ENCODE assay signal across 29 cellular contexts in genomic region chr6:61755739-61756138, GRCh38.
"Had no signal": no experiment of that assay in that cellular context is flagged by ENCODE, and none has a peak within 500 bp of the region (broad histone marks: within the 10 kb centered on the region; RNA-seq: fewer than 3 reads in every experiment).

No MANE protein-coding gene starts in this region.

- H3K4me1 Mint-ChIP-seq: activated B cell treated with CpG ODN at 0.5 μM for 24 hours; activated CD4-positive, alpha-beta T cell treated with anti-CD3 and anti-CD28 coated beads, Interleukin-2, amount 10 ng/mL, durations not matched to agents 24 days and 14 days; activated CD8-positive, alpha-beta memory T cell treated with anti-CD3 and anti-CD28 coated beads, Interleukin-2, amount 10 ng/mL, durations not matched to agents 7 days and 5 days; activated naive CD8-positive, alpha-beta T cell treated with anti-CD3 and anti-CD28 coated beads, Interleukin-2, amount 50 U/mL, for 24 hours; central memory CD8-positive, alpha-beta T cell; T-cell had no signal

- H3K36me3 ChIP-seq: ascending aorta had no signal

- H3K27me3 Mint-ChIP-seq: activated B cell treated with CpG ODN at 0.5 μM for 24 hours; activated CD4-positive, alpha-beta T cell treated with anti-CD3 and anti-CD28 coated beads, Interleukin-2, amount 10 ng/mL, durations not matched to agents 24 days and 14 days; activated CD8-positive, alpha-beta memory T cell treated with anti-CD3 and anti-CD28 coated beads, Interleukin-2, amount 10 ng/mL, durations not matched to agents 7 days and 5 days; activated naive CD8-positive, alpha-beta T cell treated with anti-CD3 and anti-CD28 coated beads, Interleukin-2, amount 50 U/mL, for 24 hours; activated T-cell treated with anti-CD3 and anti-CD28 coated beads, Interleukin-2, amount 50 U/mL, for 24 hours; central memory CD8-positive, alpha-beta T cell; T-cell had no signal

- H3K4me1 ChIP-seq: ascending aorta, body of pancreas had no signal

- H3K9me3 ChIP-seq: ascending aorta, body of pancreas had no signal

- H3K36me3 Mint-ChIP-seq: activated CD8-positive, alpha-beta memory T cell treated with anti-CD3 and anti-CD28 coated beads, Interleukin-2, amount 10 ng/mL, durations not matched to agents 7 days and 5 days; T-cell had no signal

- H3K9me3 Mint-ChIP-seq: activated CD4-positive, alpha-beta T cell treated with anti-CD3 and anti-CD28 coated beads, Interleukin-2, amount 10 ng/mL, durations not matched to agents 24 days and 14 days had no signal

- H3K27me3 ChIP-seq: ascending aorta, body of pancreas had no signal

- H3K4me3 Mint-ChIP-seq: activated B cell treated with CpG ODN at 0.5 μM for 24 hours; activated CD4-positive, alpha-beta T cell treated with anti-CD3 and anti-CD28 coated beads, Interleukin-2, amount 10 ng/mL, durations not matched to agents 24 days and 14 days; activated CD8-positive, alpha-beta memory T cell treated with anti-CD3 and anti-CD28 coated beads, Interleukin-2, amount 10 ng/mL, durations not matched to agents 7 days and 5 days; activated naive CD8-positive, alpha-beta T cell treated with anti-CD3 and anti-CD28 coated beads, Interleukin-2, amount 50 U/mL, for 24 hours; activated T-cell treated with anti-CD3 and anti-CD28 coated beads, Interleukin-2, amount 50 U/mL, for 24 hours; activated T-helper 1 cell treated with anti-CD3 and anti-CD28 coated beads, Interleukin-12 subunit alpha, Interleukin-12 subunit beta, Interleukin-2, Interleukin-4 antibody, amounts not matched to agents 30 ng/mL and 10 ng/mL and 1 ng/mL, durations not matched to agents 14 hours and 24 hours and 36 hours; central memory CD8-positive, alpha-beta T cell; T-cell had no signal

- H3K4me3 ChIP-seq: ascending aorta, body of pancreas had no signal

- DNase-seq: activated B cell treated with CpG ODN at 0.5 μM for 24 hours; activated CD4-positive, alpha-beta T cell treated with anti-CD3 and anti-CD28 coated beads for 1 hour; activated CD4-positive, alpha-beta T cell treated with anti-CD3 and anti-CD28 coated beads, Interleukin-2, amount 10 ng/mL, durations not matched to agents 24 days and 14 days; activated CD4-positive, alpha-beta T cell treated with anti-CD3 and anti-CD28 coated beads, Interleukin-2, amount 50 U/mL, for 48 hours; activated CD8-positive, alpha-beta memory T cell treated with anti-CD3 and anti-CD28 coated beads, Interleukin-2, amount 10 ng/mL, durations not matched to agents 7 days and 5 days; activated effector memory CD4-positive, alpha-beta T cell treated with Interleukin-2 at 50 U/mL for 16 hours; activated naive CD4-positive, alpha-beta T cell; activated naive CD8-positive, alpha-beta T cell treated with anti-CD3 and anti-CD28 coated beads, Interleukin-2, amount 50 U/mL, for 24 hours; activated T-cell treated with anti-CD3 and anti-CD28 coated beads, Interleukin-2, amount 50 U/mL, for 24 hours; amniotic stem cell; body of pancreas; KBM-7; MV-4-11; NCI-H1105 treated with DMSO at 0.1 percent for 48 hours; NCI-H146; NCI-H187 treated with DMSO at 0.1 percent for 48 hours; NCI-H2081 treated with DMSO at 0.1 percent for 48 hours; NCI-H2171 treated with DMSO at 0.1 percent for 48 hours; NCI-H226; NCI-H526; NCI-H82; SHP77 treated with DMSO at 0.1 percent for 48 hours; T-cell; T-helper 2 cell; T1000 had no signal

- H3K27ac ChIP-seq: ascending aorta, body of pancreas had no signal

- H3K27ac Mint-ChIP-seq: activated B cell treated with CpG ODN at 0.5 μM for 24 hours; activated CD4-positive, alpha-beta T cell treated with anti-CD3 and anti-CD28 coated beads, Interleukin-2, amount 10 ng/mL, durations not matched to agents 24 days and 14 days; activated CD8-positive, alpha-beta memory T cell treated with anti-CD3 and anti-CD28 coated beads, Interleukin-2, amount 10 ng/mL, durations not matched to agents 7 days and 5 days; activated naive CD4-positive, alpha-beta T cell treated with anti-CD3 and anti-CD28 coated beads, Interleukin-2, amount 50 U/mL, for 72 hours; activated naive CD8-positive, alpha-beta T cell treated with anti-CD3 and anti-CD28 coated beads, Interleukin-2, amount 50 U/mL, for 24 hours; activated T-cell treated with anti-CD3 and anti-CD28 coated beads, Interleukin-2, amount 50 U/mL, for 24 hours; activated T-helper 1 cell treated with anti-CD3 and anti-CD28 coated beads, Interleukin-12 subunit alpha, Interleukin-12 subunit beta, Interleukin-2, Interleukin-4 antibody, amounts not matched to agents 30 ng/mL and 10 ng/mL and 1 ng/mL, durations not matched to agents 14 hours and 24 hours and 36 hours; T-cell had no signal

- ATAC-seq: activated CD8-positive, alpha-beta memory T cell treated with anti-CD3 and anti-CD28 coated beads, Interleukin-2, amount 10 ng/mL, durations not matched to agents 7 days and 5 days; activated naive CD4-positive, alpha-beta T cell treated with anti-CD3 and anti-CD28 coated beads, Interleukin-2, amount 50 U/mL, for 72 hours; activated naive CD8-positive, alpha-beta T cell treated with anti-CD3 and anti-CD28 coated beads, Interleukin-2, amount 50 U/mL, for 24 hours; body of pancreas; T-cell had no signal
